In genomic region chr6:139625998-139626975, GRCh38 we compare ENCODE assay signal across 11 cellular contexts.
DNase-seq lines count a peak whose midpoint lies in the region; ATAC-seq and TF ChIP-seq lines count a peak whose summit lies in the region.
"Had no signal": no experiment of that assay in that cellular context is flagged by ENCODE, and none has a peak within 500 bp of the region (broad histone marks: within the 10 kb centered on the region; RNA-seq: fewer than 3 reads in every experiment).

No MANE protein-coding gene starts in this region.

- H3K9ac ChIP-seq in IMR-90 (ENCODE audit: low read depth, low read length): no peak overlapping the region
- H3K9ac ChIP-seq in liver (ENCODE audit: low read depth in 1 of 2, low read length in 2 of 2): no peak overlapping the region

- H4K8ac ChIP-seq in IMR-90 (ENCODE audit: low read depth in 2 of 2, low read length in 2 of 2): no peak overlapping the region

- H3K56ac ChIP-seq in IMR-90 (ENCODE audit: extremely low read depth, insufficient read depth, low read length): no peak overlapping the region

- H3K14ac ChIP-seq in IMR-90 (replicated peaks; ENCODE audit: low read depth, low read length): no peak overlapping the region

- no peaks in the 10 kb centered on the region for H3K36me3 ChIP-seq in IMR-90 (ENCODE audit: control insufficient read depth, insufficient read depth, low read length)
- no peaks in the 10 kb centered on the region for H3K36me3 ChIP-seq in liver (ENCODE audit: control insufficient read depth in 4 of 4, insufficient read depth in 3 of 4, low read depth in 1 of 4, low read length in 3 of 4)
- H3K36me3 ChIP-seq in HAP-1 (replicated peaks): no peaks in the 10 kb centered on the region

- H3K27ac Mint-ChIP-seq in WTC11: no peak overlapping the region
- no peak overlapping the region for H3K27ac Mint-ChIP-seq in immature natural killer cell
- H3K27ac Mint-ChIP-seq: B cell had no signal

- in situ Hi-C loops in IMR-90 (cut with MboI; ENCODE audit: low sequenced_read_pairs) (no loop called here), HAP-1 (cut with MboI; ENCODE audit: low sequenced_read_pairs) (no loop called here)

- POLR2A ChIA-PET in IMR-90 (lab: Charles Lee; ENCODE audit: unreplicated experiment): no interaction called here
- POLR2A ChIA-PET in WTC11 (lab: Charles Lee): no interaction called here

- TF ChIP-seq CTCF in AG10803 (conservative IDR thresholded peaks at IDR 0.05; ENCODE audit: low read length): no peak
- TF ChIP-seq CTCF in IMR-90 (conservative IDR thresholded peaks at IDR 0.05; ENCODE audit: low read depth, low read length): no peak
- TF ChIP-seq CTCF in WTC11 (IDR thresholded peaks at IDR 0.05): no peak
- no peak for TF ChIP-seq CTCF in liver (IDR thresholded peaks at IDR 0.05; ENCODE audit: low read depth, low read length, missing input control)

- H2AK5ac ChIP-seq in IMR-90 (ENCODE audit: low read depth, low read length): no peak overlapping the region; the same call in 1 of the 2 replicates

- H3K9me1 ChIP-seq in IMR-90 (ENCODE audit: insufficient read depth, low read length): no peaks in the 10 kb centered on the region; the same call in 1 of the 2 replicates

- no peak overlapping the region for H4K91ac ChIP-seq in IMR-90 (ENCODE audit: insufficient read depth, low read depth, low read length)

- dilution Hi-C loops in IMR-90 (cut with HindIII; ENCODE audit: low sequenced_read_pairs, unreplicated experiment): no loop called here

- no peak overlapping the region for H2BK15ac ChIP-seq in IMR-90 (ENCODE audit: low read depth, low read length)

- no peak overlapping the region for H4K5ac ChIP-seq in IMR-90 (ENCODE audit: low read depth, low read length)

- H3K27me3 ChIP-seq in IMR-90 (ENCODE audit: control insufficient read depth, insufficient read depth, low read length) (no peaks in the 10 kb centered on the region), liver (ENCODE audit: control insufficient read depth in 4 of 4, insufficient read depth in 4 of 4, low read length in 3 of 4) (no peaks in the 10 kb centered on the region), HAP-1 (ENCODE audit: low read depth) (no peaks in the 10 kb centered on the region)

- BruUV-seq in IMR-90 (replicated peaks; lab: Mats Ljungman, UMichigan): no TSS peak

- WGBS in IMR-90 (ENCODE audit: extremely low coverage in 2 of 2, insufficient read length in 1 of 2), 2 experiments: no CpG with 5 or more reads among the region's 5 CpGs
- 32% methylated on average over 5 of the region's 5 CpGs for WGBS in liver

- H2BK5ac ChIP-seq in IMR-90 (ENCODE audit: low read depth, low read length, poor library complexity, severe bottlenecking): no peak overlapping the region

- no peak for TF ChIP-seq RAD21 in IMR-90 (IDR thresholded peaks at IDR 0.05; ENCODE audit: low read length)
- peak; percentile 67 to 69 for TF ChIP-seq RAD21 in liver (IDR thresholded peaks at IDR 0.05)

- H4K20me1 ChIP-seq in IMR-90 (ENCODE audit: insufficient read depth, low read length): no peaks in the 10 kb centered on the region

- intact Hi-C loops in IMR-90 (cut with micrococcal nuclease): no loop called here

- H2BK20ac ChIP-seq in IMR-90 (ENCODE audit: low read depth, low read length): no peak overlapping the region

- no peak overlapping the region for H3K4me2 ChIP-seq in IMR-90 (ENCODE audit: low read depth, low read length)

- H3K4me1 Mint-ChIP-seq in WTC11 (peaks cover 41% of the 10 kb centered on the region), immature natural killer cell (no peaks in the 10 kb centered on the region)
- H3K4me1 Mint-ChIP-seq: B cell had no signal

- no peak for TF ChIP-seq POLR2A in IMR-90 (IDR thresholded peaks at IDR 0.05; ENCODE audit: low read depth, low read length)

- H2AK9ac ChIP-seq in IMR-90 (replicated peaks; ENCODE audit: low read depth, low read length, poor library complexity): peak overlapping the region; percentile 51

- H2AFZ ChIP-seq in IMR-90 (replicated peaks; ENCODE audit: low read length, poor library complexity): no peak overlapping the region

- H3K23ac ChIP-seq in IMR-90 (ENCODE audit: low read depth, low read length): no peak overlapping the region

- no peaks in the 10 kb centered on the region for H3K9me3 ChIP-seq in IMR-90 (ENCODE audit: control insufficient read depth, insufficient read depth, low read length)
- no peaks in the 10 kb centered on the region for H3K9me3 ChIP-seq in liver (ENCODE audit: control insufficient read depth in 4 of 4, low read length in 3 of 4)
- no peaks in the 10 kb centered on the region for H3K9me3 ChIP-seq in HAP-1

- H3K4me3 ChIP-seq in AG10803 (ENCODE audit: low read length): no peak overlapping the region
- no peak overlapping the region for H3K4me3 ChIP-seq in IMR-90 (ENCODE audit: insufficient read depth, low read depth, low read length)
- peak overlapping the region in 1 of 3 donors; percentile 1 for H3K4me3 ChIP-seq in liver (ENCODE audit: low read depth in 1 of 3, low read length in 3 of 3)
- H3K4me3 ChIP-seq in HAP-1: no peak overlapping the region

- no peak overlapping the region for H3K18ac ChIP-seq in IMR-90 (ENCODE audit: low read depth, low read length)

- no peak overlapping the region for H3K4ac ChIP-seq in IMR-90 (ENCODE audit: low read depth, low read length)

- H3K27me3 Mint-ChIP-seq in WTC11 (ENCODE audit: low read depth) (peaks cover 25% of the 10 kb centered on the region), immature natural killer cell (ENCODE audit: low read depth in 3 of 3) (peaks cover 0 to 2% (median 0%) of the 10 kb centered on the region in 3 donors)
- H3K27me3 Mint-ChIP-seq: B cell had no signal

- DNase-seq in AG10803 (ENCODE audit: low read depth): peak; percentile 44
- DNase-seq in IMR-90: no peak
- DNase-seq in WTC11 (ENCODE audit: low spot score): no peak
- DNase-seq in HAP-1 (ENCODE audit: low spot score in 2 of 2): no peak
- DNase-seq in NCI-H2227 (lab: John Stamatoyannopoulos, UW; ENCODE audit: unreplicated experiment): no peak
- no peak for DNase-seq in DMS153 (lab: John Stamatoyannopoulos, UW)
- no peak for DNase-seq in immature natural killer cell
- DNase-seq: kidney, retina had no signal

- H3K4me3 Mint-ChIP-seq in WTC11: no peak overlapping the region
- H3K4me3 Mint-ChIP-seq in immature natural killer cell: no peak overlapping the region
- H3K4me3 Mint-ChIP-seq: B cell had no signal

- CTCF ChIA-PET in IMR-90 (lab: Yijun Ruan, JAX) (no interaction called here), WTC11 (lab: Charles Lee) (no interaction called here)

- H3K9me3 Mint-ChIP-seq in WTC11 (peaks cover 8% of the 10 kb centered on the region; the same call in 1 of the 2 replicates), immature natural killer cell (peaks cover 0 to 1% (median 0%) of the 10 kb centered on the region in 6 donors)

- H2BK120ac ChIP-seq in IMR-90 (ENCODE audit: low read depth, low read length): no peak overlapping the region

- H3K79me1 ChIP-seq in IMR-90 (ENCODE audit: low read depth in 1 of 2, low read length in 2 of 2): no peaks in the 10 kb centered on the region

- ATAC-seq in IMR-90 (ENCODE audit: low read depth): no peak
- ATAC-seq in WTC11: no peak

- H3K36me3 Mint-ChIP-seq in WTC11 (no peaks in the 10 kb centered on the region), immature natural killer cell (no peaks in the 10 kb centered on the region)

- no peak overlapping the region for H3K27ac ChIP-seq in IMR-90 (ENCODE audit: insufficient read depth, low read length)
- H3K27ac ChIP-seq in liver (ENCODE audit: low read depth in 1 of 2, low read length in 2 of 2): peak overlapping the region; percentile 42 to 67

- no peaks in the 10 kb centered on the region for H3K4me1 ChIP-seq in IMR-90 (ENCODE audit: control insufficient read depth, insufficient read depth, low read length)
- H3K4me1 ChIP-seq in liver (ENCODE audit: control insufficient read depth in 4 of 4, insufficient read depth in 4 of 4, low read length in 3 of 4): peaks cover 0 to 14% (median 8%) of the 10 kb centered on the region in 4 donors
- H3K4me1 ChIP-seq in HAP-1: no peaks in the 10 kb centered on the region

TF ChIP-seq in IMR-90, 13 proteins besides CTCF, POLR2A, EP300 and RAD21 (continues in another document):
- TF ChIP-seq FOS (IDR thresholded peaks at IDR 0.05; ENCODE audit: low read depth, low read length) (no peak), USF2 (IDR thresholded peaks at IDR 0.05; ENCODE audit: low read depth, low read length) (no peak)

TF ChIP-seq in WTC11, 78 proteins besides CTCF, POLR2A, EP300 and RAD21 (continues in another document):
- no peak for TF ChIP-seq ATF3 (CRISPR knock-in tag; conservative IDR thresholded peaks at IDR 0.05)

TF ChIP-seq in liver, 16 proteins besides CTCF, POLR2A, EP300 and RAD21 (continues in another document):
- TF ChIP-seq YY1 (IDR thresholded peaks at IDR 0.05): peak; percentile 55
- peak; percentile 84 for TF ChIP-seq MAX (IDR thresholded peaks at IDR 0.05)
- peak; percentile 84 to 85 for TF ChIP-seq HNF4A (conservative IDR thresholded peaks at IDR 0.05)
- peak; percentile 70 for TF ChIP-seq ATF3 (IDR thresholded peaks at IDR 0.05)
- peak; percentile 73 to 81 for TF ChIP-seq JUND (IDR thresholded peaks at IDR 0.05)
- TF ChIP-seq ZBTB33 (IDR thresholded peaks at IDR 0.05): peak; percentile 46
- peak in 1 of 2 donors; percentile 10 for TF ChIP-seq GABPA (IDR thresholded peaks at IDR 0.05 in 1 of 2, conservative IDR thresholded peaks at IDR 0.05 in 1 of 2)
- peak in 1 of 2 donors; percentile 11 for TF ChIP-seq EGR1 (IDR thresholded peaks at IDR 0.05; ENCODE audit: low read depth in 2 of 2)
- peak; percentile 29 for TF ChIP-seq FOXA2 (IDR thresholded peaks at IDR 0.05)
- TF ChIP-seq NR2F2 (IDR thresholded peaks at IDR 0.05): peak; percentile 31
